31 cellular contexts compared by ENCODE assay signal in the genomic region with DNA sequence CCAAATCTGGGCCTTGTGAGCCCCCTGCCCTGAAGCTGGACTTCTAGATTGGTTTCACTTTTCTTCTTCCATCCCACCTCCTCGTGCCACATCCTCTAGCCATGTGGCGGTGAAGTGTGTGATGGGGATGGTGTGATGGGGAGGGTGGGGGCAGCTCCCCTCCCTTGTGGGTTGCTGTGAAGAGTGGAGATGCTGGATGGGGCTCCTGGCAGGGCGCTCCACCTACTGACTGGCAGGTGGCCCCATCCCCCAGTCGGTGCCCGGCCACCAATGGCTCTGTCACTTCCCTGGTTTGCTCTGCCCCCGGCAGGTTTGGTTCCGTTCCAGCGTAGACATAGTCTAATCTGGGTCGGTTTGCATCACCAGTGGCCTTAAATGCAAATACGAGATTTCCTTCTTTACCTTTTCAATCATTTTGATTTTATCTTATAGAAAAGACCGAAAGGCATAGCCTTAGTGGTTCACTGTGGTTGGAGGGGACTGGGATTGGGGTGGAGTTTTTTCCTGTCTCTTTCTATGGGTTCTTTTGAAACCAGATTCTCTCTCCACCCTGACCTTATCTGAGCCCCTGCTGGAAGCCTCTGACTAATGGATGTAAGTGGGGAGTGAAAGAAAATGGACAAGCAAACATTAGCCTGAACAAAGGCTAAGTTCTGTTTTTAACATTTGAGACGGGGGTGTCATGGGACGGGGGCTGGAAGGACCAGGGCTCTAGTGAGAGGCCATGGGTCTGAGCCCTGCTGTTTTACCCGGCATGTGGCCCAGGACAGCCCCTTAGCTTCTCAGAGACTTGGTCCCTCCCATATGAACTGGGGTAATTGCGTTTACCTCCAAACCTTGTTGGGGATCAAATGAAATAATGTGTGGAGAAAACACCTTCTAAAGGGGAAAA.
A peak's percentile ranks its signal among the peaks of the same experiment; 100 is the strongest.
DNase-seq lines count a peak whose midpoint lies in the region; ATAC-seq, FAIRE-seq and TF ChIP-seq lines count a peak whose summit lies in the region.
"Had no signal": no experiment of that assay in that cellular context is flagged by ENCODE, and none has a peak within 500 bp of the region (broad histone marks: within the 10 kb centered on the region; RNA-seq: fewer than 3 reads in every experiment).

No MANE protein-coding gene starts in this region.

- ATAC-seq in Right ventricle myocardium inferior: no peak
- ATAC-seq in Right ventricle myocardium superior (ENCODE audit: poor library complexity): no peak
- ATAC-seq in K562: no peak
- ATAC-seq in natural killer cell treated with Interleukin-12 subunit alpha and Interleukin-12 subunit beta and Interleukin-15 and Interleukin-18, amount 100 ng/mL, for 72 hours: peak; percentile 14 to 53
- ATAC-seq: activated CD4-positive, alpha-beta T cell treated with anti-CD3 and anti-CD28 coated beads for 36 hours; activated CD8-positive, alpha-beta T cell treated with anti-CD3 and anti-CD28 coated beads, Interleukin-2, amount 10 ng/mL, durations not matched to agents 7 days and 5 days; CD8-positive, alpha-beta T cell; PC-3 had no signal

- no peak for TF ChIP-seq EP300 in K562 (IDR thresholded peaks at IDR 0.05; ENCODE audit: low read length)

- H3K4me1 Mint-ChIP-seq in natural killer cell treated with Interleukin-12 subunit alpha and Interleukin-12 subunit beta and Interleukin-15 and Interleukin-18, amount 100 ng/mL, for 72 hours (ENCODE audit: low read depth in 2 of 2): peaks cover 9 to 13% of the 10 kb centered on the region in 2 donors
- H3K4me1 Mint-ChIP-seq: activated CD4-positive, alpha-beta T cell treated with anti-CD3 and anti-CD28 coated beads for 36 hours had no signal

- BruUV-seq in K562 (replicated peaks; lab: Mats Ljungman, UMichigan): no TSS peak

- H3K4me2 ChIP-seq in K562 (ENCODE audit: insufficient read depth, low read length): no peak overlapping the region; the same call in 1 of the 2 replicates
- H3K4me2 ChIP-seq: KMS-11 had no signal

- peak overlapping the region in 1 of 2 donors; percentile 47 for H3K27ac Mint-ChIP-seq in natural killer cell treated with Interleukin-12 subunit alpha and Interleukin-12 subunit beta and Interleukin-15 and Interleukin-18, amount 100 ng/mL, for 72 hours
- H3K27ac Mint-ChIP-seq: activated CD4-positive, alpha-beta T cell treated with anti-CD3 and anti-CD28 coated beads for 36 hours; activated CD8-positive, alpha-beta T cell treated with anti-CD3 and anti-CD28 coated beads, Interleukin-2, amount 10 ng/mL, durations not matched to agents 7 days and 5 days; CD8-positive, alpha-beta T cell; stimulated activated naive CD8-positive, alpha-beta T cell treated with anti-CD3 and anti-CD28 coated beads, Interleukin-15, Interleukin-2, amounts not matched to agents 100 ng/mL and 50 ng/mL, for 24 hours; T-helper 2 cell treated with Interferon-gamma antibody and Interleukin-4, amounts not matched to agents 5 μg/mL and 100 μg/mL, for 36 hours had no signal

- no peaks in the 10 kb centered on the region for H3K36me3 ChIP-seq in K562 (ENCODE audit: control insufficient read depth, insufficient read depth, low read length)
- H3K36me3 ChIP-seq: adrenal gland, thoracic aorta had no signal

- no peaks in the 10 kb centered on the region for H3K9me3 ChIP-seq in K562 (replicated peaks; ENCODE audit: control insufficient read depth, insufficient read depth, low read depth, low read length)
- H3K9me3 ChIP-seq: adrenal gland, thoracic aorta had no signal

- POLR2A ChIA-PET in K562 (lab: Yijun Ruan, JAX): interaction anchor here (0.6 kb wide), 1 partner anchor 889 kb away, joined by 4 read pairs; no protein-coding TSS in a partner anchor

- peak overlapping the region; percentile 42; the same call in 1 of the 2 replicates for H2AFZ ChIP-seq in K562 (ENCODE audit: low read depth, low read length)
- H2AFZ ChIP-seq: parathyroid adenoma had no signal

- H3K4me1 ChIP-seq in K562 (replicated peaks in 1 of 2; ENCODE audit: control insufficient read depth in 2 of 2, insufficient read depth in 2 of 2, low read length in 2 of 2): peaks cover 25 to 26% of the 10 kb centered on the region in 2 experiments
- H3K4me1 ChIP-seq: parathyroid adenoma had no signal

- 46% methylated on average over 13 of the region's 15 CpGs for WGBS in K562 (ENCODE audit: insufficient coverage, low coverage, missing lambda C conversion rate)

- no peak for TF ChIP-seq RAD21 in K562 (CRISPR knock-in tag; conservative IDR thresholded peaks at IDR 0.05 in 1 of 2, IDR thresholded peaks at IDR 0.05 in 1 of 2)

- H3K27ac ChIP-seq in K562 (ENCODE audit: extremely low read depth, low read depth, low read length): no peak overlapping the region
- H3K27ac ChIP-seq: HL-60, KMS-11, parathyroid adenoma, thoracic aorta had no signal

- CTCF ChIA-PET in K562 (lab: Yijun Ruan, JAX; ENCODE audit: low intra/inter-chr PET ratio): no interaction called here

- intact Hi-C loops in Right ventricle myocardium inferior (cut with DNase I) (no loop called here), Right ventricle myocardium superior (cut with DNase I) (no loop called here), K562 (cut with micrococcal nuclease) (no loop called here)

- DNase-seq in Right ventricle myocardium inferior (ENCODE audit: missing footprints) (peak; percentile 53), Right ventricle myocardium superior (no peak), K562 (ENCODE audit: extremely low read depth in 1 of 4, low spot score in 3 of 4) (peak in 2 of 4 experiments; percentile 41 to 44), ureter (ENCODE audit: low spot score) (peak; percentile 56), A172 (ENCODE audit: low spot score) (no peak), NCI-H774 (lab: John Stamatoyannopoulos, UW) (no peak), amygdala (lab: John Stamatoyannopoulos, UW) (no peak)
- DNase-seq in natural killer cell treated with Interleukin-12 subunit alpha and Interleukin-12 subunit beta and Interleukin-15 and Interleukin-18, amount 100 ng/mL, for 72 hours (ENCODE audit: low spot score): peak; percentile 51
- DNase-seq: activated CD4-positive, alpha-beta T cell treated with anti-CD3 and anti-CD28 coated beads for 36 hours; activated CD8-positive, alpha-beta T cell treated with anti-CD3 and anti-CD28 coated beads, Interleukin-2, amount 10 ng/mL, durations not matched to agents 7 days and 5 days; CD8-positive, alpha-beta T cell; cerebellar nuclear complex; NCI-H2029 treated with DMSO at 0.1 percent for 48 hours; NCI-H524 treated with DMSO at 0.1 percent for 48 hours; NK-92 treated with Interleukin-12 subunit alpha and Interleukin-12 subunit beta, amount 100 ng/mL, for 24 hours; PC-3; retina; SIG-M5; small intestine; stimulated activated CD4-positive, alpha-beta T cell treated with anti-CD3 and anti-CD28 coated beads, Interleukin-1b, Interleukin-23, amount 100 ng/mL, for 48 hours had no signal

- H3K36me3 Mint-ChIP-seq in natural killer cell treated with Interleukin-12 subunit alpha and Interleukin-12 subunit beta and Interleukin-15 and Interleukin-18, amount 100 ng/mL, for 72 hours: no peaks in the 10 kb centered on the region
- H3K36me3 Mint-ChIP-seq: brain; CD8-positive, alpha-beta T cell had no signal

- H3K79me2 ChIP-seq in K562 (ENCODE audit: control insufficient read depth, insufficient read depth, low read length): no peaks in the 10 kb centered on the region
- H3K79me2 ChIP-seq: parathyroid adenoma had no signal

- peak overlapping the region in 1 of 2 experiments; percentile 7; a peak in 1 of 4 replicates for H3K9ac ChIP-seq in K562 (ENCODE audit: insufficient read depth in 1 of 2, low read depth in 2 of 2, low read length in 2 of 2)
- H3K9ac ChIP-seq: KMS-11, parathyroid adenoma had no signal

- H3K4me3 ChIP-seq in K562: no peak overlapping the region
- H3K4me3 ChIP-seq: adrenal gland, thoracic aorta had no signal

- no peak for TF ChIP-seq POLR2A in K562 (conservative IDR thresholded peaks at IDR 0.05)

- in situ Hi-C loops in K562 (cut with MboI): no loop called here

- no peak for TF ChIP-seq CTCF in K562 (IDR thresholded peaks at IDR 0.05 in 2 of 3, conservative IDR thresholded peaks at IDR 0.05 in 1 of 3; ENCODE audit: insufficient read depth in 2 of 3, low read depth in 1 of 3, low read length in 3 of 3)

- no peak overlapping the region for H3K4me3 Mint-ChIP-seq in natural killer cell treated with Interleukin-12 subunit alpha and Interleukin-12 subunit beta and Interleukin-15 and Interleukin-18, amount 100 ng/mL, for 72 hours
- H3K4me3 Mint-ChIP-seq: activated CD4-positive, alpha-beta T cell treated with anti-CD3 and anti-CD28 coated beads for 36 hours; activated CD8-positive, alpha-beta T cell treated with anti-CD3 and anti-CD28 coated beads, Interleukin-2, amount 10 ng/mL, durations not matched to agents 7 days and 5 days; brain; CD8-positive, alpha-beta T cell; stimulated activated naive CD8-positive, alpha-beta T cell treated with anti-CD3 and anti-CD28 coated beads, Interleukin-15, Interleukin-2, amounts not matched to agents 100 ng/mL and 50 ng/mL, for 24 hours; T-helper 2 cell treated with Interferon-gamma antibody and Interleukin-4, amounts not matched to agents 5 μg/mL and 100 μg/mL, for 36 hours had no signal

- no peaks in the 10 kb centered on the region for H4K20me1 ChIP-seq in K562 (replicated peaks; ENCODE audit: control insufficient read depth, insufficient read depth, low read length)

- H3K9me1 ChIP-seq in K562 (ENCODE audit: control insufficient read depth, insufficient read depth, low read length): no peaks in the 10 kb centered on the region

- peaks cover 0 to 2% of the 10 kb centered on the region in 2 donors for H3K27me3 Mint-ChIP-seq in natural killer cell treated with Interleukin-12 subunit alpha and Interleukin-12 subunit beta and Interleukin-15 and Interleukin-18, amount 100 ng/mL, for 72 hours
- H3K27me3 Mint-ChIP-seq: activated CD4-positive, alpha-beta T cell treated with anti-CD3 and anti-CD28 coated beads for 36 hours; brain had no signal

- FAIRE-seq in K562 (lab: Jason Lieb, UNC): peak; percentile 32
- FAIRE-seq: endothelial cell of umbilical vein, frontal cortex, H54, small intestine had no signal

- no peaks in the 10 kb centered on the region for H3K9me3 Mint-ChIP-seq in natural killer cell treated with Interleukin-12 subunit alpha and Interleukin-12 subunit beta and Interleukin-15 and Interleukin-18, amount 100 ng/mL, for 72 hours
- H3K9me3 Mint-ChIP-seq: brain; CD8-positive, alpha-beta T cell; stimulated activated naive CD8-positive, alpha-beta T cell treated with anti-CD3 and anti-CD28 coated beads, Interleukin-15, Interleukin-2, amounts not matched to agents 100 ng/mL and 50 ng/mL, for 24 hours had no signal

- H3K27me3 ChIP-seq in K562 (ENCODE audit: control insufficient read depth in 2 of 2, insufficient read depth in 2 of 2, low read length in 2 of 2): no peaks in the 10 kb centered on the region
- H3K27me3 ChIP-seq: adrenal gland had no signal

TF ChIP-seq in K562, 482 proteins besides CTCF, POLR2A, EP300 and RAD21 (continues in another document):
- TF ChIP-seq CBFB (CRISPR knock-in tag; IDR thresholded peaks at IDR 0.05) (no peak), RAD51 (IDR thresholded peaks at IDR 0.05; ENCODE audit: borderline replicate concordance, low read depth) (no peak), MIER1 (IDR thresholded peaks at IDR 0.05; ENCODE audit: low read depth) (no peak)

Comparison
In these comparisons a context has a peak if more than half of its experiments do, and no peak if none do; other contexts are left out.
1. DNase-seq: peak in Right ventricle myocardium inferior (single experiment), natural killer cell treated with Interleukin-12 subunit alpha and Interleukin-12 subunit beta and Interleukin-15 and Interleukin-18, amount 100 ng/mL, for 72 hours (single experiment) and ureter (single experiment); none in Right ventricle myocardium superior (single experiment), A172 (single experiment), NCI-H774 (single experiment) and amygdala (0 of 56).
2. ATAC-seq: peak in natural killer cell treated with Interleukin-12 subunit alpha and Interleukin-12 subunit beta and Interleukin-15 and Interleukin-18, amount 100 ng/mL, for 72 hours (2 of 2); none in Right ventricle myocardium inferior (single experiment), Right ventricle myocardium superior (single experiment) and K562 (single experiment).